ENCODE assay signal across 8 cellular contexts in genomic region chr6:43477235-43478007, GRCh38. TPM values are rescaled to one million over a fixed set of nuclear protein-coding genes. Genes with fewer than 3 reads are reported as not detected.
DNase-seq lines count a peak whose midpoint lies in the region; ATAC-seq, FAIRE-seq and TF ChIP-seq lines count a peak whose summit lies in the region.

TSS of gene TJAP1 (plus strand) at chr6:43477570. CDS start at chr6:43499002, 21,432 bp downstream.

- no peaks in the 10 kb centered on the region for H3K9me3 ChIP-seq in KOPT-K1 (ENCODE audit: insufficient read depth, low read length, poor library complexity, severe bottlenecking)

- peak; percentile 91 for ATAC-seq in GM21528 (IDR thresholded peaks at IDR 0.05; ENCODE audit: low FRiP score, unreplicated experiment)
- peak; percentile 98 for ATAC-seq in naive B cell (ENCODE audit: low read depth in 2 of 2)
- peak; percentile 99 for ATAC-seq in stimulated activated effector memory CD8-positive, alpha-beta T cell treated with anti-CD3 and anti-CD28 coated beads, Interleukin-12 subunit alpha, Interleukin-12 subunit beta, amount 100 ng/mL, for 72 hours

- peak; percentile 88 for DNase-seq in D721Med (ENCODE audit: insufficient read length, low spot score)
- DNase-seq in RKO (ENCODE audit: low spot score), result peak; percentile 82
- DNase-seq in activated T-helper 1 cell treated with anti-CD3 and anti-CD28 coated beads, Interleukin-12 subunit alpha, Interleukin-12 subunit beta, Interleukin-2, Interleukin-4 antibody, amounts not matched to agents 30 ng/mL and 10 ng/mL and 1 ng/mL, durations not matched to agents 14 hours and 24 hours and 36 hours (ENCODE audit: low spot score), result peak; percentile 94
- DNase-seq in fibroblast of gingiva (ENCODE audit: low read depth), result peak; percentile 70
- peak; percentile 96 for DNase-seq in naive B cell
- peak; percentile 96 to 98 for DNase-seq in stimulated activated effector memory CD8-positive, alpha-beta T cell treated with anti-CD3 and anti-CD28 coated beads, Interleukin-12 subunit alpha, Interleukin-12 subunit beta, amount 100 ng/mL, for 72 hours (ENCODE audit: low spot score in 2 of 2)

- peak within 1 kb of the TSS; percentile 65 for H3K27ac ChIP-seq in KOPT-K1 (ENCODE audit: low read depth, low read length, poor library complexity, severe bottlenecking)

- peaks cover 7% of the 10 kb centered on the region for H3K36me3 Mint-ChIP-seq in activated T-helper 1 cell treated with anti-CD3 and anti-CD28 coated beads, Interleukin-12 subunit alpha, Interleukin-12 subunit beta, Interleukin-2, Interleukin-4 antibody, amounts not matched to agents 30 ng/mL and 10 ng/mL and 1 ng/mL, durations not matched to agents 14 hours and 24 hours and 36 hours (ENCODE audit: low read depth)
- H3K36me3 Mint-ChIP-seq in naive B cell, result peaks cover 0 to 3% of the 10 kb centered on the region in 2 donors
- peaks cover 43% of the 10 kb centered on the region for H3K36me3 Mint-ChIP-seq in stimulated activated effector memory CD8-positive, alpha-beta T cell treated with anti-CD3 and anti-CD28 coated beads, Interleukin-12 subunit alpha, Interleukin-12 subunit beta, amount 100 ng/mL, for 72 hours

- FAIRE-seq in D721Med (lab: Jason Lieb, UNC), result no peak

- no peaks in the 10 kb centered on the region for H3K27me3 Mint-ChIP-seq in activated T-helper 1 cell treated with anti-CD3 and anti-CD28 coated beads, Interleukin-12 subunit alpha, Interleukin-12 subunit beta, Interleukin-2, Interleukin-4 antibody, amounts not matched to agents 30 ng/mL and 10 ng/mL and 1 ng/mL, durations not matched to agents 14 hours and 24 hours and 36 hours (ENCODE audit: insufficient read depth)
- H3K27me3 Mint-ChIP-seq in naive B cell, result no peaks in the 10 kb centered on the region

- peaks cover 33% of the 10 kb centered on the region for H3K4me1 Mint-ChIP-seq in activated T-helper 1 cell treated with anti-CD3 and anti-CD28 coated beads, Interleukin-12 subunit alpha, Interleukin-12 subunit beta, Interleukin-2, Interleukin-4 antibody, amounts not matched to agents 30 ng/mL and 10 ng/mL and 1 ng/mL, durations not matched to agents 14 hours and 24 hours and 36 hours (ENCODE audit: low read depth)
- H3K4me1 Mint-ChIP-seq in naive B cell, result peaks cover 39 to 41% (median 40%) of the 10 kb centered on the region in 3 donors
- H3K4me1 Mint-ChIP-seq in stimulated activated effector memory CD8-positive, alpha-beta T cell treated with anti-CD3 and anti-CD28 coated beads, Interleukin-12 subunit alpha, Interleukin-12 subunit beta, amount 100 ng/mL, for 72 hours, result peaks cover 45% of the 10 kb centered on the region

- intact Hi-C loops in activated T-helper 1 cell treated with anti-CD3 and anti-CD28 coated beads, Interleukin-12 subunit alpha, Interleukin-12 subunit beta, Interleukin-2, Interleukin-4 antibody, amounts not matched to agents 30 ng/mL and 10 ng/mL and 1 ng/mL, durations not matched to agents 14 hours and 24 hours and 36 hours (cut with micrococcal nuclease), result loop anchor here (1.0 to 5.0 kb wide), 12 partner anchors 22 to 419 kb away; partner anchors contain the start of genes ABCC10, DLK2, GTPBP2 and KLC4

- peak within 1 kb of the TSS; percentile 97 for H3K4me3 Mint-ChIP-seq in activated T-helper 1 cell treated with anti-CD3 and anti-CD28 coated beads, Interleukin-12 subunit alpha, Interleukin-12 subunit beta, Interleukin-2, Interleukin-4 antibody, amounts not matched to agents 30 ng/mL and 10 ng/mL and 1 ng/mL, durations not matched to agents 14 hours and 24 hours and 36 hours
- peak within 1 kb of the TSS; percentile 89 to 100 (median 96) for H3K4me3 Mint-ChIP-seq in naive B cell
- H3K4me3 Mint-ChIP-seq in stimulated activated effector memory CD8-positive, alpha-beta T cell treated with anti-CD3 and anti-CD28 coated beads, Interleukin-12 subunit alpha, Interleukin-12 subunit beta, amount 100 ng/mL, for 72 hours, result peak within 1 kb of the TSS; percentile 95

- H3K36me3 ChIP-seq in KOPT-K1 (ENCODE audit: insufficient read depth, low read length), result no peaks in the 10 kb centered on the region

- H3K27ac Mint-ChIP-seq in activated T-helper 1 cell treated with anti-CD3 and anti-CD28 coated beads, Interleukin-12 subunit alpha, Interleukin-12 subunit beta, Interleukin-2, Interleukin-4 antibody, amounts not matched to agents 30 ng/mL and 10 ng/mL and 1 ng/mL, durations not matched to agents 14 hours and 24 hours and 36 hours, result peak within 1 kb of the TSS; percentile 97
- H3K27ac Mint-ChIP-seq in naive B cell, result peak within 1 kb of the TSS; percentile 95 to 100 (median 98)
- peak within 1 kb of the TSS; percentile 98 for H3K27ac Mint-ChIP-seq in stimulated activated effector memory CD8-positive, alpha-beta T cell treated with anti-CD3 and anti-CD28 coated beads, Interleukin-12 subunit alpha, Interleukin-12 subunit beta, amount 100 ng/mL, for 72 hours

- no peaks in the 10 kb centered on the region for H3K9me3 Mint-ChIP-seq in activated T-helper 1 cell treated with anti-CD3 and anti-CD28 coated beads, Interleukin-12 subunit alpha, Interleukin-12 subunit beta, Interleukin-2, Interleukin-4 antibody, amounts not matched to agents 30 ng/mL and 10 ng/mL and 1 ng/mL, durations not matched to agents 14 hours and 24 hours and 36 hours
- H3K9me3 Mint-ChIP-seq in naive B cell, result no peaks in the 10 kb centered on the region
- H3K9me3 Mint-ChIP-seq in stimulated activated effector memory CD8-positive, alpha-beta T cell treated with anti-CD3 and anti-CD28 coated beads, Interleukin-12 subunit alpha, Interleukin-12 subunit beta, amount 100 ng/mL, for 72 hours, result no peaks in the 10 kb centered on the region

- TF ChIP-seq CTCF in D721Med (IDR thresholded peaks at IDR 0.05; ENCODE audit: insufficient read depth, missing control alignments), result no peak

RNA-seq across cellular contexts. Expression of gene TJAP1, which starts in this region (rescaled TPM):
- total RNA-seq in activated T-helper 1 cell treated with anti-CD3 and anti-CD28 coated beads, Interleukin-12 subunit alpha, Interleukin-12 subunit beta, Interleukin-2, Interleukin-4 antibody, amounts not matched to agents 30 ng/mL and 10 ng/mL and 1 ng/mL, durations not matched to agents 14 hours and 24 hours and 36 hours, result 43.4 and 48.2 TPM in 2 replicates
- 10 to 100 TPM in 3 of 6 donors, 1 to 10 TPM in 3; 6.9 to 16.7 (median 9.2) TPM for polyA plus RNA-seq in naive B cell (ENCODE audit: low read depth in 6 of 6)

Comparison
In these comparisons a context has a peak if more than half of its experiments do, and no peak if none do; other contexts are left out.
1. Peak in every context shown above with its lines: DNase-seq, ATAC-seq and H3K27ac ChIP-seq.